Comparison of ENCODE assay signal across 8 cellular contexts in genomic region chr7:44575054-44575453, GRCh38. TPM values are rescaled to one million over a fixed set of nuclear protein-coding genes. Genes with fewer than 3 reads are reported as not detected.
A peak's percentile ranks its signal among the peaks of the same experiment; 100 is the strongest.
DNase-seq lines count a peak whose midpoint lies in the region; ATAC-seq and TF ChIP-seq lines count a peak whose summit lies in the region.

No MANE protein-coding gene starts in this region.

- H3K4me1 Mint-ChIP-seq in activated T-cell treated with anti-CD3 and anti-CD28 coated beads, Interleukin-2, amount 50 U/mL, for 4 hours (ENCODE audit: low read depth): peaks cover 43% of the 10 kb centered on the region
- H3K4me1 Mint-ChIP-seq in endothelial cell (ENCODE audit: unreplicated experiment): peaks cover 21% of the 10 kb centered on the region

- H3K4me3 Mint-ChIP-seq in activated T-cell treated with anti-CD3 and anti-CD28 coated beads, Interleukin-2, amount 50 U/mL, for 4 hours: peak overlapping the region; percentile 97
- H3K4me3 Mint-ChIP-seq in endothelial cell (ENCODE audit: unreplicated experiment): peak overlapping the region; percentile 98

- H3K27ac Mint-ChIP-seq in endothelial cell (ENCODE audit: unreplicated experiment): no peak overlapping the region

- peaks cover 48% of the 10 kb centered on the region for H3K36me3 ChIP-seq in PC-3 (ENCODE audit: low read depth, low read length)
- peaks cover 54 to 58% (median 55%) of the 10 kb centered on the region in 3 donors for H3K36me3 ChIP-seq in skeletal muscle tissue (ENCODE audit: control insufficient read depth in 3 of 3, insufficient read depth in 3 of 3, low read length in 3 of 3)

- H3K4me1 ChIP-seq in PC-3 (ENCODE audit: insufficient read depth, low read length): peaks cover 26% of the 10 kb centered on the region
- H3K4me1 ChIP-seq in skeletal muscle tissue (ENCODE audit: control insufficient read depth in 3 of 3, insufficient read depth in 3 of 3, low read length in 3 of 3): peaks cover 26 to 55% (median 27%) of the 10 kb centered on the region in 3 donors

- TF ChIP-seq CTCF in PC-3 (conservative IDR thresholded peaks at IDR 0.05; ENCODE audit: low read depth, low read length): no peak
- TF ChIP-seq CTCF in endothelial cell (IDR thresholded peaks at IDR 0.05; ENCODE audit: unreplicated experiment): no peak

- ATAC-seq in activated T-cell treated with anti-CD3 and anti-CD28 coated beads, Interleukin-2, amount 50 U/mL, for 4 hours: no peak
- ATAC-seq in PC-3 (no peak), GM21737 (IDR thresholded peaks at IDR 0.05; ENCODE audit: unreplicated experiment) (no peak)

- H3K9me3 ChIP-seq in PC-3 (ENCODE audit: low read length) (no peaks in the 10 kb centered on the region), skeletal muscle tissue (ENCODE audit: control insufficient read depth in 3 of 3, low read length in 3 of 3) (no peaks in the 10 kb centered on the region)

- H2AFZ ChIP-seq in PC-3 (ENCODE audit: low read length): no peak overlapping the region

- CTCF ChIA-PET in PC-3 (lab: Charles Lee): no interaction called here

- intact Hi-C loops in PC-3 (cut with micrococcal nuclease): no loop called here

- H3K9me2 ChIP-seq in PC-3 (replicated peaks; ENCODE audit: low read length): no peaks in the 10 kb centered on the region

- H4K20me1 ChIP-seq in PC-3 (ENCODE audit: low read length): no peaks in the 10 kb centered on the region

- peaks cover 42% of the 10 kb centered on the region for H3K36me3 Mint-ChIP-seq in activated T-cell treated with anti-CD3 and anti-CD28 coated beads, Interleukin-2, amount 50 U/mL, for 4 hours (ENCODE audit: insufficient read depth)
- H3K36me3 Mint-ChIP-seq in endothelial cell (ENCODE audit: low read depth, unreplicated experiment): peaks cover 35% of the 10 kb centered on the region

- H3K9ac ChIP-seq in PC-3 (ENCODE audit: low read length): no peak overlapping the region
- H3K9ac ChIP-seq in skeletal muscle tissue (ENCODE audit: low read depth in 1 of 3, low read length in 3 of 3): peak overlapping the region in 1 of 3 donors; percentile 97

- no peak for DNase-seq in activated T-cell treated with anti-CD3 and anti-CD28 coated beads, Interleukin-2, amount 50 U/mL, for 4 hours
- DNase-seq in activated T-cell treated with anti-CD3 and anti-CD28 coated beads, Interleukin-2, amount 50 U/mL, for 48 hours: no peak
- DNase-seq in PC-3 (no peak), endothelial cell (ENCODE audit: low spot score) (no peak), NOMO-1 treated with dmso at 0.1 percent for 144 hours (lab: John Stamatoyannopoulos, UW; ENCODE audit: unreplicated experiment) (no peak), NCI-H2081 (lab: John Stamatoyannopoulos, UW) (no peak)

- no TSS peak for BruUV-seq in PC-3 (replicated peaks; lab: Mats Ljungman, UMichigan)

- H3K27me3 Mint-ChIP-seq in activated T-cell treated with anti-CD3 and anti-CD28 coated beads, Interleukin-2, amount 50 U/mL, for 4 hours (ENCODE audit: low read depth): no peaks in the 10 kb centered on the region
- H3K27me3 Mint-ChIP-seq in endothelial cell (ENCODE audit: unreplicated experiment): no peaks in the 10 kb centered on the region

- no peaks in the 10 kb centered on the region for H3K9me3 Mint-ChIP-seq in activated T-cell treated with anti-CD3 and anti-CD28 coated beads, Interleukin-2, amount 50 U/mL, for 4 hours
- no peaks in the 10 kb centered on the region for H3K9me3 Mint-ChIP-seq in endothelial cell (ENCODE audit: unreplicated experiment)

- no peaks in the 10 kb centered on the region for H3K27me3 ChIP-seq in PC-3 (ENCODE audit: low read length)
- no peaks in the 10 kb centered on the region for H3K27me3 ChIP-seq in skeletal muscle tissue (ENCODE audit: control insufficient read depth in 3 of 3, insufficient read depth in 3 of 3, low read length in 3 of 3)

- POLR2A ChIA-PET in PC-3 (lab: Charles Lee; ENCODE audit: unreplicated experiment): no interaction called here

- no peaks in the 10 kb centered on the region for H3F3A ChIP-seq in PC-3 (ENCODE audit: low read length, unreplicated experiment)

- H3K27ac ChIP-seq in PC-3 (ENCODE audit: low read length) (no peak overlapping the region), skeletal muscle tissue (ENCODE audit: low read depth, low read length) (no peak overlapping the region)

- peaks cover 68% of the 10 kb centered on the region for H3K79me2 ChIP-seq in PC-3 (ENCODE audit: low read length)

- peak overlapping the region; percentile 96 for H3K4me2 ChIP-seq in PC-3 (ENCODE audit: low read length)

- peak overlapping the region; percentile 91; the same call in 1 of the 2 replicates for H3K4me3 ChIP-seq in PC-3 (ENCODE audit: low read length)
- peak overlapping the region; percentile 96 to 99 (median 97) for H3K4me3 ChIP-seq in skeletal muscle tissue (ENCODE audit: low read length in 3 of 3)

RNA-seq across cellular contexts. Expression of gene DDX56, which starts 1.3 kb away (rescaled TPM):
- total RNA-seq in activated T-cell treated with anti-CD3 and anti-CD28 coated beads, Interleukin-2, amount 50 U/mL, for 4 hours: 100 to 1,000 TPM; 224 to 239 (median 224) TPM
- total RNA-seq in PC-3 (2014; rRNA removed) (93.8 and 119 TPM in 2 replicates), endothelial cell (ENCODE audit: unreplicated experiment) (71.6 TPM), skeletal muscle tissue (49.1 TPM)

RNA-seq across cellular contexts. Expression of gene TMED4, which starts 7.0 kb away (rescaled TPM):
- total RNA-seq in activated T-cell treated with anti-CD3 and anti-CD28 coated beads, Interleukin-2, amount 50 U/mL, for 4 hours: 10 to 100 TPM; 71.3 to 79.4 (median 71.4) TPM
- total RNA-seq in PC-3 (2014; rRNA removed) (70.6 and 80.0 TPM in 2 replicates), endothelial cell (ENCODE audit: unreplicated experiment) (79.4 TPM), skeletal muscle tissue (107 TPM)

RNA-seq across cellular contexts. Expression of gene OGDH, which starts 31.4 kb away (rescaled TPM):
- total RNA-seq in activated T-cell treated with anti-CD3 and anti-CD28 coated beads, Interleukin-2, amount 50 U/mL, for 4 hours: 100 to 1,000 TPM in 1 of 3 donors, 10 to 100 TPM in 2; 83.0 to 105 (median 97.2) TPM
- total RNA-seq in PC-3 (2014; rRNA removed): 66.2 and 67.2 TPM in 2 replicates
- 67.1 TPM for total RNA-seq in endothelial cell (ENCODE audit: unreplicated experiment)
- total RNA-seq in skeletal muscle tissue: 70.5 TPM

RNA-seq across cellular contexts. Expression of gene NPC1L1, which starts 33.9 kb away (rescaled TPM):
- under 1 TPM in 1 of 3 donors, not detected in 2; 0.03 TPM for total RNA-seq in activated T-cell treated with anti-CD3 and anti-CD28 coated beads, Interleukin-2, amount 50 U/mL, for 4 hours
- total RNA-seq in PC-3 (2014; rRNA removed) (0.04 TPM in 1 of 2 replicates, not detected in the other), endothelial cell (ENCODE audit: unreplicated experiment) (not detected), skeletal muscle tissue (not detected)
